ENCODE assay signal across 9 cellular contexts in the genomic region with DNA sequence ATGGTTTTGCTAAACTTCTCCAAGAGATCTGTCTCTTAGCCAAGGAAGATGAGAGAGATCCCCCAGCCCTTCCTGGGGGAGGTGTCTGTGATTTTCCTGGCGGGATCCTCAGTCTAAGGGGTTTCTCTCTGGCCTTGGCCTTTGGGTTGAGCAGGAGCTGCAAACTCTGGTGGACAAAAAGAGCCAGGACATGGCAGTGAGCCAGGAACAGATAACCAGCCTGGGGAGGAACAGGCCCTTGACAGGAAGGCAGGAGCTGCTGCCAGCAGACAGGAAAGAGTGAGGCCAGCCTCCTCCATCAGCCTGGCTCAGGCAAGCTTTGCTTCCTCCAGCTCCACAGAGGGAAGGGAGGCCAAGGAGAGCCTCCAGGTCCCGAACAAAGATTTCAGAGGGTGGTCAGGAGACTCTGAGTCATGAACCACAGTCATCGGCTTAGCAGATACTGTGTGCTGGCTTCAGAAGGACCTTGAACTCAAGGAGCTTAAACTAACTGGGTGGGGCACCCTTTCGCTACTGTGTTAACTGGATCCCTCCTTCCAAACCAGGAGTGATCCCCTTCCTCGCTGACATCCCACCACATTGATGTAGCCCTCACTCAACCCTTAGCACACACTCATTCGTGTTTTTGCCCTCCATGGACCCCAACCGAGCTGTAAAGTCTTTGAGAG. TPM values are rescaled to one million over a fixed set of nuclear protein-coding genes. Genes with fewer than 3 reads are reported as not detected.
A peak's percentile ranks its signal among the peaks of the same experiment; 100 is the strongest.
DNase-seq lines count a peak whose midpoint lies in the region; ATAC-seq, FAIRE-seq and TF ChIP-seq lines count a peak whose summit lies in the region.
"Had no signal": no experiment of that assay in that cellular context is flagged by ENCODE, and none has a peak within 500 bp of the region (broad histone marks: within the 10 kb centered on the region; RNA-seq: fewer than 3 reads in every experiment).

No MANE protein-coding gene starts in this region.

- no peaks in the 10 kb centered on the region for H3K36me3 ChIP-seq in RWPE2 (ENCODE audit: low read depth)
- no peaks in the 10 kb centered on the region for H3K36me3 ChIP-seq in endothelial cell of umbilical vein (ENCODE audit: control insufficient read depth in 2 of 2, extremely low read depth in 1 of 2, insufficient read depth in 2 of 2, low read length in 2 of 2)
- H3K36me3 ChIP-seq in neuronal stem cell (replicated peaks in 1 of 2; ENCODE audit: control insufficient read depth in 2 of 2, insufficient read depth in 2 of 2, low read length in 2 of 2), result no peaks in the 10 kb centered on the region

- H2BK15ac ChIP-seq in neuronal stem cell (ENCODE audit: low read length), result no peak overlapping the region

- peaks cover 26% of the 10 kb centered on the region for H3K4me1 ChIP-seq in RWPE2 (ENCODE audit: insufficient read depth, poor library complexity, severe bottlenecking)
- peaks cover 28% of the 10 kb centered on the region for H3K4me1 ChIP-seq in endothelial cell of umbilical vein (ENCODE audit: control insufficient read depth, extremely low read depth, insufficient read depth, low read length)
- peaks cover 3 to 6% of the 10 kb centered on the region in 2 donors for H3K4me1 ChIP-seq in neuronal stem cell (ENCODE audit: control insufficient read depth in 2 of 2, insufficient read depth in 1 of 2, low read depth in 1 of 2, low read length in 2 of 2)

- no peak overlapping the region for H3K14ac ChIP-seq in neuronal stem cell (ENCODE audit: low read length)

- peak overlapping the region; percentile 52 for H2AFZ ChIP-seq in endothelial cell of umbilical vein (ENCODE audit: low read depth, low read length)
- H2AFZ ChIP-seq in neuronal stem cell (ENCODE audit: low read length), result peak overlapping the region; percentile 53

- H3K27ac ChIP-seq in RWPE2 (ENCODE audit: poor library complexity, severe bottlenecking) (peak overlapping the region; percentile 69), endothelial cell of umbilical vein (ENCODE audit: insufficient read depth, low read depth, low read length) (peak overlapping the region; percentile 47), neuronal stem cell (replicated peaks; ENCODE audit: low read length) (no peak overlapping the region)

- CTCF ChIA-PET in endothelial cell of umbilical vein (lab: Charles Lee), result interaction anchor here (0.7 to 1.6 kb wide), 9 partner anchors 11 to 126 kb away, joined by 3 to 9 read pairs (median 3); no protein-coding TSS in a partner anchor

- no peaks in the 10 kb centered on the region for H3K27me3 ChIP-seq in RWPE2 (ENCODE audit: insufficient read depth, poor library complexity, severe bottlenecking)
- no peaks in the 10 kb centered on the region for H3K27me3 ChIP-seq in endothelial cell of umbilical vein (ENCODE audit: control insufficient read depth in 2 of 2, insufficient read depth in 2 of 2, low read length in 2 of 2)
- no peaks in the 10 kb centered on the region for H3K27me3 ChIP-seq in neuronal stem cell (ENCODE audit: control insufficient read depth in 3 of 3, insufficient read depth in 3 of 3, low read depth in 1 of 3, low read length in 3 of 3)

- TF ChIP-seq POLR2A in endothelial cell of umbilical vein (IDR thresholded peaks at IDR 0.05; ENCODE audit: low read depth, low read length), result no peak

- no peak overlapping the region for H4K91ac ChIP-seq in neuronal stem cell (ENCODE audit: low read depth, low read length, poor library complexity)

- H3K9ac ChIP-seq in endothelial cell of umbilical vein (replicated peaks; ENCODE audit: extremely low read depth, insufficient read depth, low read length) (no peak overlapping the region), neuronal stem cell (ENCODE audit: low read depth, low read length, poor library complexity) (no peak overlapping the region)

- no peaks in the 10 kb centered on the region for H3K79me2 ChIP-seq in endothelial cell of umbilical vein (ENCODE audit: control insufficient read depth, insufficient read depth, low read length)

- no peaks in the 10 kb centered on the region for H3K9me3 ChIP-seq in RWPE2 (ENCODE audit: severe bottlenecking)
- H3K9me3 ChIP-seq in endothelial cell of umbilical vein (replicated peaks; ENCODE audit: control insufficient read depth, insufficient read depth, low read length), result no peaks in the 10 kb centered on the region
- H3K9me3 ChIP-seq in neuronal stem cell (replicated peaks in 1 of 2; ENCODE audit: control insufficient read depth in 2 of 2, insufficient read depth in 1 of 2, low read depth in 1 of 2, low read length in 2 of 2), result no peaks in the 10 kb centered on the region

- no peak overlapping the region for H3K4me3 ChIP-seq in RWPE2 (ENCODE audit: severe bottlenecking)
- no peak overlapping the region for H3K4me3 ChIP-seq in endothelial cell of umbilical vein (replicated peaks in 1 of 3; ENCODE audit: insufficient read depth in 1 of 3, low read depth in 1 of 3, low read length in 3 of 3)
- H3K4me3 ChIP-seq in neuronal stem cell (ENCODE audit: low read length in 2 of 2), result no peak overlapping the region

- H3K23ac ChIP-seq in neuronal stem cell (ENCODE audit: low read depth, low read length, poor library complexity), result no peak overlapping the region

- ATAC-seq in RWPE2 (ENCODE audit: low read depth), result peak; percentile 60
- ATAC-seq in HG02763 (IDR thresholded peaks at IDR 0.05; ENCODE audit: unreplicated experiment), result no peak
- ATAC-seq in GM19023 (IDR thresholded peaks at IDR 0.05; ENCODE audit: unreplicated experiment), result no peak
- ATAC-seq in HG02623 (IDR thresholded peaks at IDR 0.05; ENCODE audit: unreplicated experiment), result no peak

- dilution Hi-C loops in endothelial cell of umbilical vein (cut with MboI; ENCODE audit: extremely low pct_ligation_motif_present, low sequenced_read_pairs), result no loop called here

- H3K18ac ChIP-seq in neuronal stem cell (ENCODE audit: low read length), result no peak overlapping the region

- peak; percentile 87 for FAIRE-seq in endothelial cell of umbilical vein (lab: Jason Lieb, UNC)
- FAIRE-seq: TTC549 had no signal

- H2BK120ac ChIP-seq in neuronal stem cell (ENCODE audit: low read depth, low read length), result peak overlapping the region; percentile 39

- intact Hi-C loops in endothelial cell of umbilical vein (cut with micrococcal nuclease), result loop anchor here (1.0 kb wide), 2 partner anchors 10 to 11 kb away; no protein-coding TSS in a partner anchor

- no TSS peak for BruUV-seq in endothelial cell of umbilical vein (replicated peaks; lab: Mats Ljungman, UMichigan)

- H3K9me1 ChIP-seq in endothelial cell of umbilical vein (replicated peaks; ENCODE audit: control insufficient read depth, extremely low read depth, insufficient read depth, low read length), result no peaks in the 10 kb centered on the region

- no peak overlapping the region for H2BK12ac ChIP-seq in neuronal stem cell (ENCODE audit: low read length)

- no peak overlapping the region for H3K4me2 ChIP-seq in endothelial cell of umbilical vein (ENCODE audit: insufficient read depth, low read length)
- H3K4me2 ChIP-seq in neuronal stem cell (ENCODE audit: insufficient read depth, low read length, poor library complexity, severe bottlenecking), result no peak overlapping the region

- H3K4ac ChIP-seq in neuronal stem cell (ENCODE audit: low read length), result no peak overlapping the region

- no peak overlapping the region for H2BK5ac ChIP-seq in neuronal stem cell (ENCODE audit: low read length)

- WGBS in neuronal stem cell (ENCODE audit: extremely low coverage in 2 of 2, insufficient read length in 2 of 2, insufficient replicate concordance in 1 of 2), 2 donors, result no CpG with 5 or more reads among the region's 7 CpGs

- POLR2A ChIA-PET in endothelial cell of umbilical vein (lab: Charles Lee), result interaction anchor here (1.2 to 2.3 kb wide), 3 partner anchors 10 to 34 kb away, joined by 3 to 17 read pairs (median 7); a partner anchor contains a TSS

- DNase-seq in SKM-1 treated with dmso at 0.1 percent for 144 hours (lab: John Stamatoyannopoulos, UW; ENCODE audit: unreplicated experiment), result peak; percentile 32
- no peak for DNase-seq in SKM-1 (lab: John Stamatoyannopoulos, UW; ENCODE audit: unreplicated experiment)
- DNase-seq in RWPE2 (ENCODE audit: low spot score), result no peak
- peak; percentile 74 for DNase-seq in endothelial cell of umbilical vein (ENCODE audit: low read depth, low spot score)
- DNase-seq in neuronal stem cell (ENCODE audit: low spot score), result no peak

- TF ChIP-seq CTCF in RWPE2 (IDR thresholded peaks at IDR 0.05; ENCODE audit: poor library complexity, severe bottlenecking), result no peak
- no peak for TF ChIP-seq CTCF in endothelial cell of umbilical vein (IDR thresholded peaks at IDR 0.05; ENCODE audit: extremely low read depth in 1 of 2, insufficient read depth in 1 of 2, low read depth in 1 of 2, low read length in 2 of 2)

- no peaks in the 10 kb centered on the region for H3K79me1 ChIP-seq in neuronal stem cell (ENCODE audit: low read depth, low read length)

- peak overlapping the region; percentile 33 for H2AK5ac ChIP-seq in neuronal stem cell (ENCODE audit: low read depth, low read length)

- no peaks in the 10 kb centered on the region for H4K20me1 ChIP-seq in endothelial cell of umbilical vein (replicated peaks; ENCODE audit: control insufficient read depth, extremely low read depth, insufficient read depth, low read length)

- H4K8ac ChIP-seq in neuronal stem cell (ENCODE audit: low read depth, low read length), result no peak overlapping the region

TF ChIP-seq in endothelial cell of umbilical vein, 7 proteins besides CTCF, POLR2A, EP300 and RAD21 (continues in another document):
- no peak for TF ChIP-seq EZH2 (IDR thresholded peaks at IDR 0.05; ENCODE audit: borderline replicate concordance, low read depth, low read length, severe bottlenecking)

RNA-seq across cellular contexts. Expression of a gene that starts 34.7 kb away (rescaled TPM):
- total RNA-seq in endothelial cell of umbilical vein, result 53.0 and 60.4 TPM in 2 replicates
- polyA plus RNA-seq in endothelial cell of umbilical vein, result 64.2 and 65.3 TPM in 2 replicates
- 36.6 and 46.9 TPM in 2 replicates for polyA plus RNA-seq in endothelial cell of umbilical vein (2011; cell fraction: cytosol; rRNA removed)
- polyA plus RNA-seq in endothelial cell of umbilical vein (2011; cell fraction: nucleus; rRNA removed), result 55.1 and 67.4 TPM in 2 replicates
- 35.9 and 40.5 TPM in 2 replicates for polyA plus RNA-seq in endothelial cell of umbilical vein (2012)
- 64.6 and 66.6 TPM in 2 replicates for polyA minus RNA-seq in endothelial cell of umbilical vein
- polyA minus RNA-seq in endothelial cell of umbilical vein (2011; cell fraction: cytosol; rRNA and poly(A)+ RNA removed), result 248 TPM
- polyA minus RNA-seq in endothelial cell of umbilical vein (2011; cell fraction: nucleus; rRNA and poly(A)+ RNA removed), result 57.9 and 87.9 TPM in 2 replicates
- polyA plus RNA-seq in neuronal stem cell (2013, experiment 1 of 2), result 58.0 TPM
- polyA plus RNA-seq in neuronal stem cell (2013, experiment 2 of 2), result 58.6 TPM

RNA-seq across cellular contexts. Expression of a gene that starts 46.3 kb away (rescaled TPM):
- 44.2 and 45.2 TPM in 2 replicates for total RNA-seq in endothelial cell of umbilical vein
- 25.0 and 27.2 TPM in 2 replicates for polyA plus RNA-seq in endothelial cell of umbilical vein
- 28.7 and 29.4 TPM in 2 replicates for polyA plus RNA-seq in endothelial cell of umbilical vein (2011; cell fraction: cytosol; rRNA removed)
- polyA plus RNA-seq in endothelial cell of umbilical vein (2011; cell fraction: nucleus; rRNA removed), result 47.2 and 50.5 TPM in 2 replicates
- 23.5 and 23.7 TPM in 2 replicates for polyA plus RNA-seq in endothelial cell of umbilical vein (2012)
- polyA minus RNA-seq in endothelial cell of umbilical vein, result 25.7 and 28.2 TPM in 2 replicates
- 20.3 TPM for polyA minus RNA-seq in endothelial cell of umbilical vein (2011; cell fraction: cytosol; rRNA and poly(A)+ RNA removed)
- 30.6 and 33.3 TPM in 2 replicates for polyA minus RNA-seq in endothelial cell of umbilical vein (2011; cell fraction: nucleus; rRNA and poly(A)+ RNA removed)
- 10.8 TPM for polyA plus RNA-seq in neuronal stem cell (2013, experiment 1 of 2)
- polyA plus RNA-seq in neuronal stem cell (2013, experiment 2 of 2), result 10.2 TPM

Comparison
In these comparisons a context has a peak if more than half of its experiments do, and no peak if none do; other contexts are left out.
1. DNase-seq: peak in SKM-1 treated with dmso at 0.1 percent for 144 hours (single experiment) and endothelial cell of umbilical vein (single experiment); none in SKM-1 (single experiment), RWPE2 (single experiment) and neuronal stem cell (single experiment).